ENCODE assay signal across 11 cellular contexts in the genomic region with DNA sequence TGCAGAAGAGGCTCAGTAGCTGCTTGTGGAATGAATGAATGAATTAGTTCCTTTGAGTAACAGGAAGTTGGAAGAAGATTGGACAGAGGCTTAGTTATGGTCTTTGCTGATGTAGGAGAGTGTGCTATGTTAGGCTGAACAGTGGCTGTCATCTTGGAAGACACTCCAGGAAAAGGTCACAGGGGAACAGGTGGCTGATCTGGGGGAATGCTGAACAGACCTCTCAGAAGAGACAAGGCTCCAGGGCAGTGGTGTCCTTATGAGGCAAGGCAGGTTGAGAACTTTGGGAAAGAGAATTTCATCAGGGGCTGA.
DNase-seq lines count a peak whose midpoint lies in the region; ATAC-seq and TF ChIP-seq lines count a peak whose summit lies in the region.
"Had no signal": no experiment of that assay in that cellular context is flagged by ENCODE, and none has a peak within 500 bp of the region (broad histone marks: within the 10 kb centered on the region; RNA-seq: fewer than 3 reads in every experiment).

No MANE protein-coding gene starts in this region.

- no peaks in the 10 kb centered on the region for H3K27me3 ChIP-seq in CD4-positive, CD25-positive, alpha-beta regulatory T cell (ENCODE audit: control insufficient read depth, insufficient read depth, low read length)
- H3K27me3 ChIP-seq in ascending aorta: no peaks in the 10 kb centered on the region

- intact Hi-C loops in ascending aorta (cut with DNase I): no loop called here

- H3K9me3 Mint-ChIP-seq in CD4-positive, CD25-positive, alpha-beta regulatory T cell: peaks cover 0 to 1% (median 0%) of the 10 kb centered on the region in 7 donors
- H3K9me3 Mint-ChIP-seq in HFFc6: no peaks in the 10 kb centered on the region
- H3K9me3 Mint-ChIP-seq in natural killer cell treated with Interleukin-12 subunit alpha and Interleukin-12 subunit beta and Interleukin-15 and Interleukin-18, amount 100 ng/mL, for 72 hours: peaks cover 2% of the 10 kb centered on the region

- H3K4me1 ChIP-seq in CD4-positive, CD25-positive, alpha-beta regulatory T cell (ENCODE audit: control insufficient read depth, insufficient read depth, low read length, poor library complexity, severe bottlenecking): peaks cover 90% of the 10 kb centered on the region
- H3K4me1 ChIP-seq in ascending aorta: peaks cover 0 to 22% of the 10 kb centered on the region in 2 donors

- H3K4me3 ChIP-seq in CD4-positive, CD25-positive, alpha-beta regulatory T cell (ENCODE audit: low read depth, low read length): peak overlapping the region; percentile 77
- no peak overlapping the region for H3K4me3 ChIP-seq in ascending aorta

- no peaks in the 10 kb centered on the region for H3K36me3 ChIP-seq in CD4-positive, CD25-positive, alpha-beta regulatory T cell (ENCODE audit: control insufficient read depth, insufficient read depth, low read length)
- no peaks in the 10 kb centered on the region for H3K36me3 ChIP-seq in ascending aorta

- peak overlapping the region; percentile 55 to 97 (median 82) for H3K4me3 Mint-ChIP-seq in CD4-positive, CD25-positive, alpha-beta regulatory T cell
- H3K4me3 Mint-ChIP-seq in HFFc6: peak overlapping the region; percentile 66
- H3K4me3 Mint-ChIP-seq in natural killer cell treated with Interleukin-12 subunit alpha and Interleukin-12 subunit beta and Interleukin-15 and Interleukin-18, amount 100 ng/mL, for 72 hours: peak overlapping the region; percentile 87

- peaks cover 42 to 93% (median 73%) of the 10 kb centered on the region in 4 donors for H3K4me1 Mint-ChIP-seq in CD4-positive, CD25-positive, alpha-beta regulatory T cell
- H3K4me1 Mint-ChIP-seq in HFFc6 (ENCODE audit: low read depth): peaks cover 68% of the 10 kb centered on the region
- H3K4me1 Mint-ChIP-seq in natural killer cell treated with Interleukin-12 subunit alpha and Interleukin-12 subunit beta and Interleukin-15 and Interleukin-18, amount 100 ng/mL, for 72 hours (ENCODE audit: low read depth in 2 of 2): peaks cover 74 to 87% of the 10 kb centered on the region in 2 donors

- no peak for ATAC-seq in CD4-positive, CD25-positive, alpha-beta regulatory T cell (ENCODE audit: low read depth in 2 of 2)
- ATAC-seq in natural killer cell treated with Interleukin-12 subunit alpha and Interleukin-12 subunit beta and Interleukin-15 and Interleukin-18, amount 100 ng/mL, for 72 hours: no peak
- ATAC-seq in left lobe of liver (no peak), HG02759 (IDR thresholded peaks at IDR 0.05; ENCODE audit: unreplicated experiment) (no peak)

- H3K27me3 Mint-ChIP-seq in CD4-positive, CD25-positive, alpha-beta regulatory T cell: no peaks in the 10 kb centered on the region
- no peaks in the 10 kb centered on the region; the same call in 1 of the 2 replicates for H3K27me3 Mint-ChIP-seq in HFFc6 (ENCODE audit: insufficient read depth)
- no peaks in the 10 kb centered on the region for H3K27me3 Mint-ChIP-seq in natural killer cell treated with Interleukin-12 subunit alpha and Interleukin-12 subunit beta and Interleukin-15 and Interleukin-18, amount 100 ng/mL, for 72 hours

- H3K36me3 Mint-ChIP-seq in CD4-positive, CD25-positive, alpha-beta regulatory T cell: peaks cover 12% of the 10 kb centered on the region
- H3K36me3 Mint-ChIP-seq in HFFc6 (ENCODE audit: low read depth): peaks cover 16% of the 10 kb centered on the region
- H3K36me3 Mint-ChIP-seq in natural killer cell treated with Interleukin-12 subunit alpha and Interleukin-12 subunit beta and Interleukin-15 and Interleukin-18, amount 100 ng/mL, for 72 hours: peaks cover 12% of the 10 kb centered on the region

- TF ChIP-seq CTCF in HFFc6 (IDR thresholded peaks at IDR 0.05) (no peak), ascending aorta (IDR thresholded peaks at IDR 0.05) (no peak)

- H3K27ac ChIP-seq in CD4-positive, CD25-positive, alpha-beta regulatory T cell (ENCODE audit: insufficient read depth, low read length, poor library complexity, severe bottlenecking): peak overlapping the region; percentile 84
- H3K27ac ChIP-seq in ascending aorta: peak overlapping the region; percentile 2 to 39

- DNase-seq in CD4-positive, CD25-positive, alpha-beta regulatory T cell: no peak
- DNase-seq in HFFc6 (no peak), ascending aorta (ENCODE audit: low spot score in 2 of 2) (no peak), left lobe of liver (ENCODE audit: low spot score) (no peak), inferior parietal cortex (ENCODE audit: extremely low spot score) (no peak), NCI-H2227 (lab: John Stamatoyannopoulos, UW; ENCODE audit: unreplicated experiment) (no peak)
- no peak for DNase-seq in natural killer cell treated with Interleukin-12 subunit alpha and Interleukin-12 subunit beta and Interleukin-15 and Interleukin-18, amount 100 ng/mL, for 72 hours (ENCODE audit: low spot score)
- DNase-seq: midbrain, NCI-H510A treated with DMSO at 0.1 percent for 48 hours, T1000 had no signal

- H3K27ac Mint-ChIP-seq in CD4-positive, CD25-positive, alpha-beta regulatory T cell: peak overlapping the region; percentile 90 to 97 (median 94)
- H3K27ac Mint-ChIP-seq in HFFc6: peak overlapping the region; percentile 81
- peak overlapping the region; percentile 96 to 98 for H3K27ac Mint-ChIP-seq in natural killer cell treated with Interleukin-12 subunit alpha and Interleukin-12 subunit beta and Interleukin-15 and Interleukin-18, amount 100 ng/mL, for 72 hours

- no peaks in the 10 kb centered on the region for H3K9me3 ChIP-seq in CD4-positive, CD25-positive, alpha-beta regulatory T cell (ENCODE audit: control insufficient read depth in 2 of 2, low read length in 2 of 2)
- H3K9me3 ChIP-seq in ascending aorta: no peaks in the 10 kb centered on the region
